26 cellular contexts compared by ENCODE assay signal in the genomic region with DNA sequence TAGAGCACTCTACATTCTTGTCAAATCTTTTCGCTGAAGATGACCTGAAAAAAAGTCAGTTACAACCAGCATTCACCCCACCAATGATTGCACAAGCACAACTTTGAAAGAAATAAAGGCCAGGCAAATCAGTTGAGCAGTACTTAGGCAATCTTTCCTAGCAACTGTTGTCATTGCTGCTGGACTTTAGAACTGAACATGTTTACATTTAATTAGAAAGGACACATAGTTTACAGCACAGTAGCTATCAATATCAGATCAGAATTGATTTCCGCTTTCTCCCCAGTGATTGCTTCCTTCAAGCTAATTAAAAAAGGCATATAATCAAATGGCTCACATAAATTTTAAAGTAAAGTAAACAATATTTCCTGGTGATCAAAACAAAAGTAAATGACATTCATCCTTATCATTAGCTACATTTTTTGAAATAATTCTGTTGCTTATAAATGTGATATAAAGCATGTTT.
DNase-seq lines count a peak whose midpoint lies in the region; ATAC-seq, FAIRE-seq and TF ChIP-seq lines count a peak whose summit lies in the region.
"Had no signal": no experiment of that assay in that cellular context is flagged by ENCODE, and none has a peak within 500 bp of the region (broad histone marks: within the 10 kb centered on the region; RNA-seq: fewer than 3 reads in every experiment).

No MANE protein-coding gene starts in this region.

- CTCF ChIA-PET in HepG2 (lab: Yijun Ruan, JAX; ENCODE audit: low intra/inter-chr PET ratio, low total read pairs) = no interaction called here

- TF ChIP-seq POLR2A in HepG2 (IDR thresholded peaks at IDR 0.05; ENCODE audit: insufficient read depth in 1 of 2, low read depth in 2 of 2, low read length in 2 of 2) (no peak), esophagus muscularis mucosa (IDR thresholded peaks at IDR 0.05; ENCODE audit: low read depth) (no peak)

- H4K20me1 ChIP-seq in HepG2 (ENCODE audit: insufficient read depth, low read length) = no peaks in the 10 kb centered on the region
- H4K20me1 ChIP-seq: BLaER1 had no signal

- H3K4me3 ChIP-seq in HepG2 (replicated peaks in 1 of 3; ENCODE audit: insufficient read depth in 1 of 3, low read depth in 2 of 3, low read length in 3 of 3) (peak overlapping the region in 1 of 3 experiments; percentile 12; a peak in 2 of 6 replicates), esophagus muscularis mucosa (no peak overlapping the region)
- H3K4me3 ChIP-seq: BLaER1, PC-9 had no signal

- DNase-seq in NCI-H748 (lab: John Stamatoyannopoulos, UW; ENCODE audit: unreplicated experiment) (peak; percentile 23), NCI-H748 treated with DMSO at 0.1 percent for 48 hours (lab: John Stamatoyannopoulos, UW) (no peak), HepG2 (ENCODE audit: low spot score) (peak; percentile 100), DMS114 treated with DMSO at 0.1 percent for 48 hours (lab: John Stamatoyannopoulos, UW; ENCODE audit: unreplicated experiment) (no peak), esophagus muscularis mucosa (ENCODE audit: extremely low spot score) (no peak)
- DNase-seq: activated CD4-positive, alpha-beta T cell treated with anti-CD3 and anti-CD28 coated beads, Interleukin-2, amount 50 U/mL, for 4 hours; activated gamma-delta T cell treated with Interleukin-2 at 50 U/mL for 16 hours; amygdala; central memory CD4-positive, alpha-beta T cell; effector CD4-positive, alpha-beta T cell; hippocampal formation; islet precursor cell; KBM-7; mesendoderm; NCI-H1092; NCI-H524 treated with DMSO at 0.1 percent for 48 hours; nephron progenitor cell; PC-9; posterior cingulate gyrus; stimulated activated naive CD8-positive, alpha-beta T cell treated with anti-CD3 and anti-CD28 coated beads, Interleukin-15, Interleukin-2, amounts not matched to agents 100 U/mL and 50 U/mL, for 24 hours; T-helper 17 cell had no signal

- H2AFZ ChIP-seq in HepG2 (ENCODE audit: low read length) = no peak overlapping the region
- H2AFZ ChIP-seq: PC-9 had no signal

- TF ChIP-seq EP300 in HepG2 (IDR thresholded peaks at IDR 0.05; ENCODE audit: low read depth in 2 of 2, low read length in 2 of 2) = peak; percentile 100
- TF ChIP-seq EP300 in HepG2 (CRISPR knock-in tag; IDR thresholded peaks at IDR 0.05; ENCODE audit: borderline replicate concordance) = peak; percentile 99
- TF ChIP-seq EP300 in esophagus muscularis mucosa (IDR thresholded peaks at IDR 0.05) = no peak

- BruUV-seq in HepG2 (replicated peaks; lab: Mats Ljungman, UMichigan) = no TSS peak

- H3K9ac ChIP-seq in HepG2 (ENCODE audit: insufficient read depth, low read depth, low read length) = peak overlapping the region; percentile 56
- H3K9ac ChIP-seq: BLaER1 had no signal

- POLR2A ChIA-PET in HepG2 (lab: Yijun Ruan, JAX) = interaction anchor here (0.6 to 2.4 kb wide), 13 partner anchors 14 to 1641 kb away, joined by 3 to 34 read pairs (median 6); a partner anchor contains a TSS

- no peaks in the 10 kb centered on the region for H3K36me3 ChIP-seq in HepG2 (replicated peaks in 1 of 2; ENCODE audit: control insufficient read depth in 1 of 2, insufficient read depth in 2 of 2, low read length in 2 of 2)
- no peaks in the 10 kb centered on the region for H3K36me3 ChIP-seq in esophagus muscularis mucosa
- H3K36me3 ChIP-seq: BLaER1 had no signal

- ATAC-seq in HepG2 (peak; percentile 97), HG02981 (IDR thresholded peaks at IDR 0.05; ENCODE audit: unreplicated experiment) (no peak), GM19463 (IDR thresholded peaks at IDR 0.05; ENCODE audit: unreplicated experiment) (no peak)
- ATAC-seq: stimulated activated naive CD8-positive, alpha-beta T cell treated with anti-CD3 and anti-CD28 coated beads, Interleukin-15, Interleukin-2, amounts not matched to agents 100 U/mL and 50 U/mL, for 24 hours; T-helper 17 cell had no signal

- H3K27me3 ChIP-seq in HepG2 (ENCODE audit: control insufficient read depth in 1 of 2, insufficient read depth in 2 of 2, low read length in 2 of 2) (no peaks in the 10 kb centered on the region), esophagus muscularis mucosa (no peaks in the 10 kb centered on the region)
- H3K27me3 ChIP-seq: BLaER1 had no signal

- peaks cover 40% of the 10 kb centered on the region for H3K9me3 ChIP-seq in HepG2 (ENCODE audit: low read length)
- H3K9me3 ChIP-seq in esophagus muscularis mucosa = peaks cover 0 to 8% (median 0%) of the 10 kb centered on the region in 4 donors

- FAIRE-seq in colon (lab: Jason Lieb, UNC) (peak; percentile 69), HepG2 (lab: Jason Lieb, UNC) (peak; percentile 93)
- FAIRE-seq: GM12892 had no signal

- H3K4me1 ChIP-seq in HepG2 (ENCODE audit: insufficient read depth, low read length) (peaks cover 46% of the 10 kb centered on the region), esophagus muscularis mucosa (no peaks in the 10 kb centered on the region)
- H3K4me1 ChIP-seq: BLaER1 had no signal

- peak; percentile 67 for TF ChIP-seq RAD21 in HepG2 (CRISPR knock-in tag; IDR thresholded peaks at IDR 0.05)

- TF ChIP-seq CTCF in HepG2 (CRISPR knock-in tag; IDR thresholded peaks at IDR 0.05) (no peak), esophagus muscularis mucosa (IDR thresholded peaks at IDR 0.05) (no peak)

- in situ Hi-C loops in HepG2 (cut with HindIII; ENCODE audit: extremely low pct_ligation_motif_present, low pct_unique_long_range_greater_than_20kb) = loop anchor here (5.0 kb wide), 1 partner anchor 81 kb away; no protein-coding TSS in a partner anchor

- peak overlapping the region; percentile 81 for H3K27ac ChIP-seq in HepG2 (ENCODE audit: extremely low read length, insufficient read depth, low read length)
- no peak overlapping the region for H3K27ac ChIP-seq in esophagus muscularis mucosa (replicated peaks in 1 of 4)
- H3K27ac ChIP-seq: BLaER1, PC-9 had no signal

- intact Hi-C loops in HepG2 (cut with micrococcal nuclease; ENCODE audit: unreplicated experiment) = loop anchor here (1.0 to 5.0 kb wide), 6 partner anchors 80 to 406 kb away; no protein-coding TSS in a partner anchor
- intact Hi-C loops in esophagus muscularis mucosa (cut with DNase I) = no loop called here

- H3K4me2 ChIP-seq in HepG2 (ENCODE audit: low read depth, low read length) = peak overlapping the region; percentile 64
- H3K4me2 ChIP-seq: BLaER1, PC-9 had no signal

- no peaks in the 10 kb centered on the region for H3K79me2 ChIP-seq in HepG2 (ENCODE audit: insufficient read depth, low read length)

- 2% methylated on average over 2 of the region's 2 CpGs for WGBS in HepG2 (ENCODE audit: low lambda C conversion rate)
- 85% methylated on average over 2 of the region's 2 CpGs for WGBS in esophagus muscularis mucosa

TF ChIP-seq in HepG2, 621 proteins besides CTCF, POLR2A, EP300 and RAD21 (continues in another document):
- no peak for TF ChIP-seq NFKB2 (CRISPR knock-in tag; IDR thresholded peaks at IDR 0.05; ENCODE audit: borderline replicate concordance)
- TF ChIP-seq, protein P1, sequence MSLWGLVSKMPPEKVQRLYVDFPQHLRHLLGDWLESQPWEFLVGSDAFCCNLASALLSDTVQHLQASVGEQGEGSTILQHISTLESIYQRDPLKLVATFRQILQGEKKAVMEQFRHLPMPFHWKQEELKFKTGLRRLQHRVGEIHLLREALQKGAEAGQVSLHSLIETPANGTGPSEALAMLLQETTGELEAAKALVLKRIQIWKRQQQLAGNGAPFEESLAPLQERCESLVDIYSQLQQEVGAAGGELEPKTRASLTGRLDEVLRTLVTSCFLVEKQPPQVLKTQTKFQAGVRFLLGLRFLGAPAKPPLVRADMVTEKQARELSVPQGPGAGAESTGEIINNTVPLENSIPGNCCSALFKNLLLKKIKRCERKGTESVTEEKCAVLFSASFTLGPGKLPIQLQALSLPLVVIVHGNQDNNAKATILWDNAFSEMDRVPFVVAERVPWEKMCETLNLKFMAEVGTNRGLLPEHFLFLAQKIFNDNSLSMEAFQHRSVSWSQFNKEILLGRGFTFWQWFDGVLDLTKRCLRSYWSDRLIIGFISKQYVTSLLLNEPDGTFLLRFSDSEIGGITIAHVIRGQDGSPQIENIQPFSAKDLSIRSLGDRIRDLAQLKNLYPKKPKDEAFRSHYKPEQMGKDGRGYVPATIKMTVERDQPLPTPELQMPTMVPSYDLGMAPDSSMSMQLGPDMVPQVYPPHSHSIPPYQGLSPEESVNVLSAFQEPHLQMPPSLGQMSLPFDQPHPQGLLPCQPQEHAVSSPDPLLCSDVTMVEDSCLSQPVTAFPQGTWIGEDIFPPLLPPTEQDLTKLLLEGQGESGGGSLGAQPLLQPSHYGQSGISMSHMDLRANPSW (CRISPR knock-in tag; IDR thresholded peaks at IDR 0.05; ENCODE audit: borderline replicate concordance) = peak; percentile 100
- TF ChIP-seq CHCHD3 (CRISPR knock-in tag; IDR thresholded peaks at IDR 0.05) = no peak
- TF ChIP-seq ZNF850 (CRISPR knock-in tag; conservative IDR thresholded peaks at IDR 0.05) = no peak

Comparison
In these comparisons a context has a peak if more than half of its experiments do, and no peak if none do; other contexts are left out.
1. DNase-seq: peak in NCI-H748 (single experiment) and HepG2 (single experiment); none in NCI-H748 treated with DMSO at 0.1 percent for 48 hours (single experiment), DMS114 treated with DMSO at 0.1 percent for 48 hours (single experiment) and esophagus muscularis mucosa (single experiment).